14 cellular contexts compared by ENCODE assay signal in genomic region chr17:301681-302299, GRCh38. TPM values are rescaled to one million over a fixed set of nuclear protein-coding genes. Genes with fewer than 3 reads are reported as not detected.
DNase-seq lines count a peak whose midpoint lies in the region; ATAC-seq and TF ChIP-seq lines count a peak whose summit lies in the region.
"Had no signal": no experiment of that assay in that cellular context is flagged by ENCODE, and none has a peak within 500 bp of the region (broad histone marks: within the 10 kb centered on the region; RNA-seq: fewer than 3 reads in every experiment).

No MANE protein-coding gene starts in this region.

- peak; percentile 44 to 82 (median 68) for ATAC-seq in heart right ventricle
- peak; percentile 38 for ATAC-seq in omental fat pad (ENCODE audit: low FRiP score)
- peak; percentile 27 for ATAC-seq in upper lobe of right lung
- no peak for ATAC-seq in GM18519 (IDR thresholded peaks at IDR 0.05; ENCODE audit: low FRiP score, unreplicated experiment)
- no peak for ATAC-seq in HG02970 (IDR thresholded peaks at IDR 0.05; ENCODE audit: low FRiP score, unreplicated experiment)

- H3K36me3 ChIP-seq in heart right ventricle, result no peaks in the 10 kb centered on the region
- H3K36me3 ChIP-seq in upper lobe of right lung, result no peaks in the 10 kb centered on the region

- intact Hi-C loops in heart right ventricle (cut with DNase I) (loop anchor here in 1 of 10 donors (2.0 kb wide), 1 partner anchor 47 kb away; no protein-coding TSS in a partner anchor), upper lobe of right lung (cut with DNase I) (no loop called here)

- TF ChIP-seq CTCF in heart right ventricle (IDR thresholded peaks at IDR 0.05), result no peak
- TF ChIP-seq CTCF in omental fat pad (IDR thresholded peaks at IDR 0.05), result no peak
- TF ChIP-seq CTCF in upper lobe of right lung (IDR thresholded peaks at IDR 0.05), result no peak

- DNase-seq in SW480 (ENCODE audit: low spot score) (peak; percentile 63), heart right ventricle (peak; percentile 60 to 70), omental fat pad (ENCODE audit: low spot score) (no peak), upper lobe of right lung (peak; percentile 48)
- DNase-seq in stimulated activated CD4-positive, alpha-beta T cell treated with anti-CD3 and anti-CD28 coated beads, Interleukin-2, amount 100 ng/mL, for 24 hours, result no peak
- DNase-seq: activated CD4-positive, alpha-beta T cell treated with anti-CD3 and anti-CD28 coated beads for 4 hours; anterior cingulate cortex; effector CD8-positive, alpha-beta T cell; mesenchymal stem cell; NCI-H2227 treated with DMSO at 0.1 percent for 48 hours; testis had no signal

- WGBS in heart right ventricle, 2 donors, result 61 to 63% methylated on average over 27 of the region's 27 CpGs

- peaks cover 0 to 19% (median 4%) of the 10 kb centered on the region in 7 donors for H3K27me3 ChIP-seq in heart right ventricle
- no peaks in the 10 kb centered on the region for H3K27me3 ChIP-seq in upper lobe of right lung
- H3K27me3 ChIP-seq: testis had no signal

- H3K4me3 ChIP-seq in heart right ventricle (peak overlapping the region in 4 of 10 donors; percentile 11 to 19 (median 16)), upper lobe of right lung (no peak overlapping the region)
- H3K4me3 ChIP-seq: PC-9, testis had no signal

- H3K27ac ChIP-seq in heart right ventricle (peak overlapping the region; percentile 17 to 90 (median 81)), upper lobe of right lung (peak overlapping the region; percentile 24)
- H3K27ac ChIP-seq: PC-9, testis had no signal

- H3K4me1 ChIP-seq in heart right ventricle, result peaks cover 10 to 41% (median 25%) of the 10 kb centered on the region in 9 donors
- H3K4me1 ChIP-seq in upper lobe of right lung, result no peaks in the 10 kb centered on the region

- H3K9me3 ChIP-seq in heart right ventricle (no peaks in the 10 kb centered on the region), upper lobe of right lung (no peaks in the 10 kb centered on the region)
- H3K9me3 ChIP-seq: testis had no signal

RNA-seq across cellular contexts. Expression of gene RPH3AL, which starts 50.8 kb away (rescaled TPM):
- total RNA-seq in heart right ventricle, result 10 to 100 TPM in 1 of 10 donors, 1 to 10 TPM in 9; 3.6 to 11.1 (median 6.2) TPM
- polyA plus RNA-seq in heart right ventricle, result 1 to 10 TPM; 4.5 to 6.4 TPM
- total RNA-seq in omental fat pad, result 10 to 100 TPM; 10.0 to 51.1 (median 25.7) TPM
- 33.3 TPM for total RNA-seq in upper lobe of right lung

Comparison
In these comparisons a context has a peak if more than half of its experiments do, and no peak if none do; other contexts are left out.
1. DNase-seq: peak in SW480 (single experiment), heart right ventricle (2 of 2) and upper lobe of right lung (single experiment); none in omental fat pad (single experiment) and stimulated activated CD4-positive, alpha-beta T cell treated with anti-CD3 and anti-CD28 coated beads, Interleukin-2, amount 100 ng/mL, for 24 hours (0 of 2).
2. ATAC-seq: peak in heart right ventricle (8 of 8), omental fat pad (single experiment) and upper lobe of right lung (single experiment); none in GM18519 (single experiment) and HG02970 (single experiment).